In the genomic region with DNA sequence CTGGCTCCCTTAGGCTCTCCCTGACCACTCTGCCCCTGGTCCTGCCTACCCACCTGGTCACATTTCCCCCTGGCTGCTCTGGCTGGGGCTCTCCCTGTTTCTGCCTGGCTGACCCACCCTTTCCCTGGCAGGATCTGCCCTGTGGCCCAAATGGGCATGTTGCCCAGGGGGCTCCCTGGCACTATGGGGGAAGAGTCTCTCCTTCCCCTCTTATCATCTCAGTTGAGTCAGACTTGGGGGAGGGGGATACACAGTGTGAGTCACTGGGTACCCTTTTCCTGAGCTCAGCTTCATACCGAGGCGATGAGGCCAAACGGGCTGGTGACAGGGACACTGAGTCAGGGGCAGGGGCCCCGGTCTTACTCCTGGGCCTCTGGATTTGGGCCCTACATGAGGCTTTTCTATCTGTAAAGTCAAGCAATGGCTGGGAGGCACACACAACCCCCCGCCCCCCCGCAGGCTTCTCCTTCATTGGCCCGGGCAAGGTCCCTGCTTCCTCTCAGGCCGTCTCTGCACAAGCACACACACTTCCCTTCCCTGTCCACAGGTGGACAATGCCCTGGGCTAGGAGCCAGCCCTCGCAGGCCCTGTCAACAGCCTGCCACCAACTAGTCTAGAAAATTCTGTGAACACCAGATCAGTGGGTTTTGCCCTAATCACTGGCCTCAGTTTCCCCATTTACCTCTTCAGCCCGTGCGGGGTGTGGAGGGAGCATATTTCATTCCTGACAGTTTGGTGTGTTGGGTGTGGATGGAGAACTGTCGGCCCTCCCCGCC, we compare ENCODE assay signal across 9 cellular contexts. TPM values are rescaled to one million over a fixed set of nuclear protein-coding genes. Genes with fewer than 3 reads are reported as not detected.
DNase-seq lines count a peak whose midpoint lies in the region; TF ChIP-seq lines count a peak whose summit lies in the region.
"Had no signal": no experiment of that assay in that cellular context is flagged by ENCODE, and none has a peak within 500 bp of the region (broad histone marks: within the 10 kb centered on the region; RNA-seq: fewer than 3 reads in every experiment).

No MANE protein-coding gene starts in this region.

- H3K9me3 Mint-ChIP-seq in chondrocyte (ENCODE audit: low read depth): no peaks in the 10 kb centered on the region
- no peaks in the 10 kb centered on the region for H3K9me3 Mint-ChIP-seq in mesothelial cell of epicardium

- TF ChIP-seq CTCF in AG04449 (IDR thresholded peaks at IDR 0.05; ENCODE audit: insufficient read depth, low read length, missing control alignments) (no peak), chondrocyte (IDR thresholded peaks at IDR 0.05) (no peak), mesothelial cell of epicardium (IDR thresholded peaks at IDR 0.05; ENCODE audit: unreplicated experiment) (no peak)

- POLR2A ChIA-PET in AG04449 (lab: Yijun Ruan, JAX): interaction anchor here (0.6 to 2.4 kb wide), 5 partner anchors 31 to 86 kb away, joined by 3 to 11 read pairs (median 4); a partner anchor contains a TSS

- WGBS in HUES64: 23% methylated on average over 12 of the region's 13 CpGs

- CTCF ChIA-PET in AG04449 (lab: Yijun Ruan, JAX): no interaction called here

- H3K36me3 Mint-ChIP-seq in chondrocyte (ENCODE audit: low read depth) (no peaks in the 10 kb centered on the region), mesothelial cell of epicardium (no peaks in the 10 kb centered on the region)

- DNase-seq in AG04449 (ENCODE audit: low read depth, low spot score) (no peak), chondrocyte (ENCODE audit: low spot score) (no peak), mesothelial cell of epicardium (ENCODE audit: low spot score in 2 of 2, unreplicated experiment in 2 of 2) (no peak), NCI-H1092 (lab: John Stamatoyannopoulos, UW) (no peak), NCI-H82 treated with DMSO at 0.1 percent for 48 hours (lab: John Stamatoyannopoulos, UW; ENCODE audit: unreplicated experiment) (no peak), NCI-H526 (lab: John Stamatoyannopoulos, UW) (no peak), NAMALWA (ENCODE audit: low spot score) (no peak)

- no peak overlapping the region for H3K9ac ChIP-seq in HUES64 (ENCODE audit: low read depth, low read length)

- peak overlapping the region; percentile 90 for H3K27ac Mint-ChIP-seq in chondrocyte (ENCODE audit: unreplicated experiment)
- peak overlapping the region; percentile 86 for H3K27ac Mint-ChIP-seq in mesothelial cell of epicardium

- no peaks in the 10 kb centered on the region for H3K9me3 ChIP-seq in HUES64 (ENCODE audit: insufficient read depth, low read depth, low read length)

- peaks cover 21% of the 10 kb centered on the region for H3K27me3 ChIP-seq in HUES64 (ENCODE audit: insufficient read depth, low read length)

- peak overlapping the region; percentile 61 for H3K4me3 Mint-ChIP-seq in chondrocyte (ENCODE audit: unreplicated experiment)
- peak overlapping the region; percentile 60 for H3K4me3 Mint-ChIP-seq in mesothelial cell of epicardium

- H3K36me3 ChIP-seq in HUES64 (ENCODE audit: insufficient read depth, low read length): no peaks in the 10 kb centered on the region; the same call in 1 of the 2 replicates

- peaks cover 35% of the 10 kb centered on the region for H3K4me1 ChIP-seq in HUES64 (ENCODE audit: insufficient read depth, low read length)

- peaks cover 67% of the 10 kb centered on the region for H3K4me1 Mint-ChIP-seq in chondrocyte (ENCODE audit: low read depth)
- H3K4me1 Mint-ChIP-seq in mesothelial cell of epicardium: peaks cover 58% of the 10 kb centered on the region

- no peak overlapping the region for H3K27ac ChIP-seq in HUES64 (ENCODE audit: low read depth, low read length)

- H3K27me3 Mint-ChIP-seq in chondrocyte (ENCODE audit: low read depth): no peaks in the 10 kb centered on the region
- H3K27me3 Mint-ChIP-seq in mesothelial cell of epicardium (ENCODE audit: low read depth): peaks cover 8% of the 10 kb centered on the region

- H3K4me3 ChIP-seq in AG04449 (ENCODE audit: low read depth, low read length) (peak overlapping the region; percentile 39), HUES64 (ENCODE audit: low read length) (peak overlapping the region; percentile 35; the same call in 1 of the 2 replicates)
- H3K4me3 ChIP-seq: GM12878 had no signal

RNA-seq across cellular contexts. Expression of a gene that starts 0.6 kb away (rescaled TPM):
- polyA plus RNA-seq in HUES64 (2013, experiment 1 of 2): 13.6 TPM
- polyA plus RNA-seq in HUES64 (2013, experiment 2 of 2): 13.6 TPM
- total RNA-seq in chondrocyte: 72.3 to 119 TPM (median 118 TPM) in 3 replicates
- total RNA-seq in mesothelial cell of epicardium: 176 to 188 TPM (median 184 TPM) in 3 replicates

RNA-seq across cellular contexts. Expression of a gene that starts 33.1 kb away (rescaled TPM):
- polyA plus RNA-seq in HUES64 (2013, experiment 1 of 2): 86.3 TPM
- polyA plus RNA-seq in HUES64 (2013, experiment 2 of 2): 114 TPM
- 139 to 162 TPM (median 154 TPM) in 3 replicates for total RNA-seq in chondrocyte
- total RNA-seq in mesothelial cell of epicardium: 122 to 123 TPM (median 122 TPM) in 3 replicates

RNA-seq across cellular contexts. Expression of a gene that starts 37.8 kb away (rescaled TPM):
- polyA plus RNA-seq in HUES64 (2013, experiment 1 of 2): 19.3 TPM
- 26.7 TPM for polyA plus RNA-seq in HUES64 (2013, experiment 2 of 2)
- total RNA-seq in chondrocyte (7.6 to 8.8 TPM (median 8.5 TPM) in 3 replicates), mesothelial cell of epicardium (34.6 to 39.1 TPM (median 34.8 TPM) in 3 replicates)

RNA-seq across cellular contexts. Expression of a gene that starts 54.0 kb away (rescaled TPM):
- not detected for polyA plus RNA-seq in HUES64 (2013, experiment 1 of 2)
- not detected for polyA plus RNA-seq in HUES64 (2013, experiment 2 of 2)
- total RNA-seq in chondrocyte: not detected in 3 replicates
- not detected in 3 replicates for total RNA-seq in mesothelial cell of epicardium
- total RNA-seq: GM12878 had no signal
